Comparison of ENCODE assay signal across 24 cellular contexts in the genomic region with DNA sequence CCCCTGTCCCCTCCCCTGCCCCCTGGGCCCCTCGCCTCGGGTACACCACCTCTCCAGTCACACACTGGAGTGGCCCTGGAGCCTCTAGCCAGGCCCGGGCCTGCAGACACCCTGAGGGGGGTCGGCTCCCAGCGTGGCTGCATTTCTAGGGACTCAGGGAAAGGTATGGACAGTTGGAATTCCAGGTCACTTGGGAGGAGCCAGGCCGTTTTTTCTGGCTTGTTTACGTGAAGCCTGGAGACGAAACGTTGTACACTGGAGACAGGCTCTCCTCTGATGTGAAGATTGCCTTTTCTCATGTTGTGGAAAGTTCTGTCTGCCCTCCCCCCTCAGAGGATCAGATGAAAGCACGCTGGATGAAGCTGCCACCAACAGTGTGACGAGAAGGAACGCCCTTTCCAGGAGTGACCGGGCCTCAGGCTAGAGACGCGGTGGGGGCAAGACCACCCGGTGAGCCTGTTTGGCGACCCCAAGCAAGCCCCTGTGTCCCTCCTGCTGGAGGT. TPM values are rescaled to one million over a fixed set of nuclear protein-coding genes. Genes with fewer than 3 reads are reported as not detected.
DNase-seq lines count a peak whose midpoint lies in the region; ATAC-seq and TF ChIP-seq lines count a peak whose summit lies in the region.
"Had no signal": no experiment of that assay in that cellular context is flagged by ENCODE, and none has a peak within 500 bp of the region (broad histone marks: within the 10 kb centered on the region; RNA-seq: fewer than 3 reads in every experiment).

No MANE protein-coding gene starts in this region.

- no peaks in the 10 kb centered on the region for H3K27me3 Mint-ChIP-seq in WTC11 (ENCODE audit: low read depth)
- H3K27me3 Mint-ChIP-seq: brain, memory B cell, naive B cell had no signal

- H3K27me3 ChIP-seq in H7 (ENCODE audit: control insufficient read depth, insufficient read depth, low read length) (no peaks in the 10 kb centered on the region), prostate gland (replicated peaks; ENCODE audit: insufficient read depth) (no peaks in the 10 kb centered on the region)
- H3K27me3 ChIP-seq: tibial nerve had no signal

- peaks cover 4% of the 10 kb centered on the region for H3K36me3 Mint-ChIP-seq in WTC11
- H3K36me3 Mint-ChIP-seq: memory B cell, naive B cell had no signal

- H3K4me3 Mint-ChIP-seq in WTC11: no peak overlapping the region
- H3K4me3 Mint-ChIP-seq: brain; CD8-positive, alpha-beta T cell; memory B cell had no signal

- H3K9me3 ChIP-seq in prostate gland: no peaks in the 10 kb centered on the region
- H3K9me3 ChIP-seq: tibial nerve had no signal

- CTCF ChIA-PET in WTC11 (lab: Charles Lee): interaction anchor here (1.3 kb wide), 2 partner anchors 17 to 157 kb away, joined by 3 read pairs; no protein-coding TSS in a partner anchor

- H3K4me1 Mint-ChIP-seq in WTC11: no peaks in the 10 kb centered on the region
- H3K4me1 Mint-ChIP-seq: memory B cell had no signal

- intact Hi-C loops in prostate gland (cut with DNase I): no loop called here

- DNase-seq in H7: peak; percentile 71
- DNase-seq in WTC11 (ENCODE audit: low spot score): no peak
- DNase-seq in prostate gland (ENCODE audit: low spot score): no peak
- no peak for DNase-seq in NCI-H82 treated with DMSO at 0.1 percent for 48 hours (lab: John Stamatoyannopoulos, UW; ENCODE audit: unreplicated experiment)
- no peak for DNase-seq in T1000 (lab: John Stamatoyannopoulos, UW)
- DNase-seq in activated CD8-positive, alpha-beta memory T cell treated with anti-CD3 and anti-CD28 coated beads, Interleukin-2, amount 50 U/mL, for 48 hours: no peak
- DNase-seq: activated CD8-positive, alpha-beta memory T cell treated with anti-CD3 and anti-CD28 coated beads, Interleukin-2, amount 50 U/mL, for 4 hours; CD8-positive, alpha-beta T cell; glutamatergic neuron; MV-4-11; naive B cell; NCI-H187 treated with DMSO at 0.1 percent for 48 hours; PC-3; SIG-M5; small intestine; stimulated activated CD4-positive, alpha-beta T cell treated with anti-CD3 and anti-CD28 coated beads, Interleukin-2, amount 100 ng/mL, for 48 hours; stimulated activated naive CD4-positive, alpha-beta T cell treated with Interleukin-2 at 50 U/mL for 16 hours had no signal

- TF ChIP-seq POLR2A in prostate gland (IDR thresholded peaks at IDR 0.05): no peak

- peak overlapping the region; percentile 42 for H3K27ac ChIP-seq in prostate gland
- H3K27ac ChIP-seq: tibial nerve, VCaP had no signal

- no peak for ATAC-seq in WTC11
- ATAC-seq: CD8-positive, alpha-beta T cell; PC-3 had no signal

- H3K4me3 ChIP-seq in H7 (ENCODE audit: insufficient read depth, low read depth, low read length) (no peak overlapping the region), prostate gland (no peak overlapping the region)
- H3K4me3 ChIP-seq: tibial nerve had no signal

- peak overlapping the region; percentile 32; the same call in 1 of the 2 replicates for H3K27ac Mint-ChIP-seq in WTC11
- H3K27ac Mint-ChIP-seq: CD8-positive, alpha-beta T cell; memory B cell had no signal

- H3K4me1 ChIP-seq in prostate gland (replicated peaks): peaks cover 6% of the 10 kb centered on the region

- POLR2A ChIA-PET in WTC11 (lab: Charles Lee): interaction anchor here (0.6 kb wide), 1 partner anchor 8 kb away, joined by 3 read pairs; no protein-coding TSS in a partner anchor

- H3K36me3 ChIP-seq in H7 (replicated peaks; ENCODE audit: control insufficient read depth, insufficient read depth, low read length) (peaks cover 3% of the 10 kb centered on the region; the same call in 1 of the 2 replicates), prostate gland (no peaks in the 10 kb centered on the region)

- TF ChIP-seq CTCF in WTC11 (IDR thresholded peaks at IDR 0.05): no peak
- no peak for TF ChIP-seq CTCF in prostate gland (IDR thresholded peaks at IDR 0.05)

- WGBS in prostate gland: 24% methylated on average over 17 of the region's 17 CpGs

- no peaks in the 10 kb centered on the region for H3K9me3 Mint-ChIP-seq in WTC11
- H3K9me3 Mint-ChIP-seq: brain; CD8-positive, alpha-beta T cell; memory B cell; naive B cell had no signal

TF ChIP-seq in WTC11, 78 proteins besides CTCF, POLR2A, EP300 and RAD21:
- TF ChIP-seq ZNF396 (CRISPR knock-in tag; IDR thresholded peaks at IDR 0.05; ENCODE audit: borderline replicate concordance) (no peak), ZNF232 (CRISPR knock-in tag; IDR thresholded peaks at IDR 0.05) (no peak), SMAD4 (CRISPR knock-in tag; IDR thresholded peaks at IDR 0.05) (no peak), CREB1 (CRISPR knock-in tag; IDR thresholded peaks at IDR 0.05) (no peak), NR2C2 (CRISPR knock-in tag; IDR thresholded peaks at IDR 0.05) (no peak), ATF1 (CRISPR knock-in tag; IDR thresholded peaks at IDR 0.05) (no peak), NFE2L1 (CRISPR knock-in tag; IDR thresholded peaks at IDR 0.05) (no peak)
- TF ChIP-seq, protein P1, sequence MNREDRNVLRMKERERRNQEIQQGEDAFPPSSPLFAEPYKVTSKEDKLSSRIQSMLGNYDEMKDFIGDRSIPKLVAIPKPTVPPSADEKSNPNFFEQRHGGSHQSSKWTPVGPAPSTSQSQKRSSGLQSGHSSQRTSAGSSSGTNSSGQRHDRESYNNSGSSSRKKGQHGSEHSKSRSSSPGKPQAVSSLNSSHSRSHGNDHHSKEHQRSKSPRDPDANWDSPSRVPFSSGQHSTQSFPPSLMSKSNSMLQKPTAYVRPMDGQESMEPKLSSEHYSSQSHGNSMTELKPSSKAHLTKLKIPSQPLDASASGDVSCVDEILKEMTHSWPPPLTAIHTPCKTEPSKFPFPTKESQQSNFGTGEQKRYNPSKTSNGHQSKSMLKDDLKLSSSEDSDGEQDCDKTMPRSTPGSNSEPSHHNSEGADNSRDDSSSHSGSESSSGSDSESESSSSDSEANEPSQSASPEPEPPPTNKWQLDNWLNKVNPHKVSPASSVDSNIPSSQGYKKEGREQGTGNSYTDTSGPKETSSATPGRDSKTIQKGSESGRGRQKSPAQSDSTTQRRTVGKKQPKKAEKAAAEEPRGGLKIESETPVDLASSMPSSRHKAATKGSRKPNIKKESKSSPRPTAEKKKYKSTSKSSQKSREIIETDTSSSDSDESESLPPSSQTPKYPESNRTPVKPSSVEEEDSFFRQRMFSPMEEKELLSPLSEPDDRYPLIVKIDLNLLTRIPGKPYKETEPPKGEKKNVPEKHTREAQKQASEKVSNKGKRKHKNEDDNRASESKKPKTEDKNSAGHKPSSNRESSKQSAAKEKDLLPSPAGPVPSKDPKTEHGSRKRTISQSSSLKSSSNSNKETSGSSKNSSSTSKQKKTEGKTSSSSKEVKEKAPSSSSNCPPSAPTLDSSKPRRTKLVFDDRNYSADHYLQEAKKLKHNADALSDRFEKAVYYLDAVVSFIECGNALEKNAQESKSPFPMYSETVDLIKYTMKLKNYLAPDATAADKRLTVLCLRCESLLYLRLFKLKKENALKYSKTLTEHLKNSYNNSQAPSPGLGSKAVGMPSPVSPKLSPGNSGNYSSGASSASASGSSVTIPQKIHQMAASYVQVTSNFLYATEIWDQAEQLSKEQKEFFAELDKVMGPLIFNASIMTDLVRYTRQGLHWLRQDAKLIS (CRISPR knock-in tag; IDR thresholded peaks at IDR 0.05; ENCODE audit: borderline replicate concordance): no peak
- TF ChIP-seq, protein P2, sequence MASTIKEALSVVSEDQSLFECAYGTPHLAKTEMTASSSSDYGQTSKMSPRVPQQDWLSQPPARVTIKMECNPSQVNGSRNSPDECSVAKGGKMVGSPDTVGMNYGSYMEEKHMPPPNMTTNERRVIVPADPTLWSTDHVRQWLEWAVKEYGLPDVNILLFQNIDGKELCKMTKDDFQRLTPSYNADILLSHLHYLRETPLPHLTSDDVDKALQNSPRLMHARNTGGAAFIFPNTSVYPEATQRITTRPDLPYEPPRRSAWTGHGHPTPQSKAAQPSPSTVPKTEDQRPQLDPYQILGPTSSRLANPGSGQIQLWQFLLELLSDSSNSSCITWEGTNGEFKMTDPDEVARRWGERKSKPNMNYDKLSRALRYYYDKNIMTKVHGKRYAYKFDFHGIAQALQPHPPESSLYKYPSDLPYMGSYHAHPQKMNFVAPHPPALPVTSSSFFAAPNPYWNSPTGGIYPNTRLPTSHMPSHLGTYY (CRISPR knock-in tag; IDR thresholded peaks at IDR 0.05): no peak
- TF ChIP-seq, protein P3, sequence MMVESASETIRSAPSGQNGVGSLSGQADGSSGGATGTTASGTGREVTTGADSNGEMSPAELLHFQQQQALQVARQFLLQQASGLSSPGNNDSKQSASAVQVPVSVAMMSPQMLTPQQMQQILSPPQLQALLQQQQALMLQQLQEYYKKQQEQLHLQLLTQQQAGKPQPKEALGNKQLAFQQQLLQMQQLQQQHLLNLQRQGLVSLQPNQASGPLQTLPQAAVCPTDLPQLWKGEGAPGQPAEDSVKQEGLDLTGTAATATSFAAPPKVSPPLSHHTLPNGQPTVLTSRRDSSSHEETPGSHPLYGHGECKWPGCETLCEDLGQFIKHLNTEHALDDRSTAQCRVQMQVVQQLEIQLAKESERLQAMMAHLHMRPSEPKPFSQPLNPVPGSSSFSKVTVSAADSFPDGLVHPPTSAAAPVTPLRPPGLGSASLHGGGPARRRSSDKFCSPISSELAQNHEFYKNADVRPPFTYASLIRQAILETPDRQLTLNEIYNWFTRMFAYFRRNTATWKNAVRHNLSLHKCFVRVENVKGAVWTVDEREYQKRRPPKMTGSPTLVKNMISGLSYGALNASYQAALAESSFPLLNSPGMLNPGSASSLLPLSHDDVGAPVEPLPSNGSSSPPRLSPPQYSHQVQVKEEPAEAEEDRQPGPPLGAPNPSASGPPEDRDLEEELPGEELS (CRISPR knock-in tag; IDR thresholded peaks at IDR 0.05): no peak

RNA-seq across cellular contexts. Expression of gene PPP1R27, which starts 4.0 kb away (rescaled TPM):
- total RNA-seq in H7 (2014; rRNA removed; shearing (Covaris generic)): not detected in 2 replicates
- total RNA-seq in WTC11 (2021) (not detected in 3 replicates), prostate gland (1 to 10 TPM in 1 of 2 donors, not detected in 1; 1.6 TPM)
- total RNA-seq: CD8-positive, alpha-beta T cell; fibroblast of lung; H4; PC-3; T-helper 1 cell treated with Interleukin-12 subunit alpha and Interleukin-12 subunit beta and Interleukin-4 antibody, amounts not matched to agents 30 ng/mL and 1 ng/mL, for 36 hours had no signal

RNA-seq across cellular contexts. Expression of gene MCRIP1, which starts 5.7 kb away (rescaled TPM):
- 180 and 204 TPM in 2 replicates for total RNA-seq in H7 (2014; rRNA removed; shearing (Covaris generic))
- total RNA-seq in WTC11 (2021): 126 to 144 TPM (median 131 TPM) in 3 replicates
- total RNA-seq in prostate gland: 100 to 1,000 TPM in 1 of 2 donors, 10 to 100 TPM in 1; 83.6 to 150 TPM

RNA-seq across cellular contexts. Expression of gene P4HB, which starts 21.5 kb away (rescaled TPM):
- total RNA-seq in H7 (2014; rRNA removed; shearing (Covaris generic)): 421 and 528 TPM in 2 replicates
- 343 to 380 TPM (median 360 TPM) in 3 replicates for total RNA-seq in WTC11 (2021)
- 1,000 to 10,000 TPM in 1 of 2 donors, 100 to 1,000 TPM in 1; 509 to 2,101 TPM for total RNA-seq in prostate gland

RNA-seq across cellular contexts. Expression of gene ARHGDIA, which starts 32.3 kb away (rescaled TPM):
- 127 and 158 TPM in 2 replicates for total RNA-seq in H7 (2014; rRNA removed; shearing (Covaris generic))
- total RNA-seq in WTC11 (2021) (200 to 247 TPM (median 203 TPM) in 3 replicates), prostate gland (100 to 1,000 TPM; 193 to 274 TPM)

RNA-seq across cellular contexts. Expression of gene GCGR, which starts 34.9 kb away (rescaled TPM):
- 0.07 and 0.11 TPM in 2 replicates for total RNA-seq in H7 (2014; rRNA removed; shearing (Covaris generic))
- total RNA-seq in WTC11 (2021) (0.85 to 1.4 TPM (median 1.4 TPM) in 3 replicates), prostate gland (under 1 TPM in 1 of 2 donors, not detected in 1; 0.97 TPM)
- total RNA-seq: CD8-positive, alpha-beta T cell; fibroblast of lung; H4; T-helper 1 cell treated with Interleukin-12 subunit alpha and Interleukin-12 subunit beta and Interleukin-4 antibody, amounts not matched to agents 30 ng/mL and 1 ng/mL, for 36 hours had no signal
